In the genomic region with DNA sequence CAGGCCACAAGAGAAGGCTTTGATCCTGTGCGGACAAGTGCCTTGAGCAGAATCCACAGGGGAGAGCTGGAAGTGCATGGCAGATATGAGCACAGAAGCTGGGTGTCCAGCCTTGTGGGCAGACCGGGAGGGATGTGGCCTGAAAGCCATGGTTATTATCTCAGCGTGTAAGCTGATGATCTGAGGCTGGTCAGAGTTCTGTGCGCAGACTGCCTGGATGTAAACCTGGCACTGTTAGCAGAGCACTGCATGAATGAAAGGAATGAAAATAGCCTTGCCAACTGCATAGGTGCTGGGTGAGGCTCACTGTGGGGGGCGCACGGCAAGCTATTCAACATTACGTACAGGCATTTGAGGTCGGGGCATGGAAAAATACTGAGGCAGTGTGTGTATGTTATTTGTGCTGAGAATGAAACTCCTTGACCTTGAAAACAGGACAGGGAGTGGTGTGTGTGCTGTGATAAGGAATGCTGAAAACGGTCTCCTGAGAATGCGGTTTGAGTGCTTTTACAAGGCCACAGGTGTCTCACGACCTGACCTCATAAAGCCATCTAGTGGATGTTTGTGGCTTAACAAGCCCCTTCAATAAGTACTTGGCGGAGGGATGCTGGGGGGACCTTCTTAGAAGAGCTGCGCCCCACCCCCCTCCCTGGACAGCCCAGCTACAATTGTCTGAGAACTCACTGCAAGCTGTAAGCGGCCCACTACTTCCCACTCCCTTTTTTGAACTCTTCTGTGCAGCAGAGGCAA, we compare ENCODE assay signal across 9 cellular contexts. TPM values are rescaled to one million over a fixed set of nuclear protein-coding genes. Genes with fewer than 3 reads are reported as not detected.
DNase-seq lines count a peak whose midpoint lies in the region; ATAC-seq and TF ChIP-seq lines count a peak whose summit lies in the region.
"Had no signal": no experiment of that assay in that cellular context is flagged by ENCODE, and none has a peak within 500 bp of the region (broad histone marks: within the 10 kb centered on the region; RNA-seq: fewer than 3 reads in every experiment).

No MANE protein-coding gene starts in this region.

- no peaks in the 10 kb centered on the region for H3K27me3 ChIP-seq in PC-3 (ENCODE audit: low read length)
- H3K27me3 ChIP-seq in parathyroid adenoma (ENCODE audit: control insufficient read depth, insufficient read depth, low read length): no peaks in the 10 kb centered on the region

- H2AFZ ChIP-seq in PC-3 (ENCODE audit: low read length): no peak overlapping the region
- H2AFZ ChIP-seq in parathyroid adenoma: no peak overlapping the region

- POLR2A ChIA-PET in PC-3 (lab: Charles Lee; ENCODE audit: unreplicated experiment): no interaction called here

- H3K9me3 ChIP-seq in PC-3 (ENCODE audit: low read length) (no peaks in the 10 kb centered on the region), parathyroid adenoma (ENCODE audit: control insufficient read depth, low read length) (no peaks in the 10 kb centered on the region)

- no peak overlapping the region for H3K9ac ChIP-seq in PC-3 (ENCODE audit: low read length)
- no peak overlapping the region for H3K9ac ChIP-seq in parathyroid adenoma

- no peak overlapping the region for H3K27ac ChIP-seq in PC-3 (ENCODE audit: low read length)
- H3K27ac ChIP-seq in parathyroid adenoma: no peak overlapping the region

- H3K4me3 ChIP-seq in PC-3 (ENCODE audit: low read length): no peak overlapping the region
- H3K4me3 ChIP-seq in parathyroid adenoma (ENCODE audit: low read depth, low read length): no peak overlapping the region

- H3K9me2 ChIP-seq in PC-3 (replicated peaks; ENCODE audit: low read length): no peaks in the 10 kb centered on the region

- TF ChIP-seq CTCF in PC-3 (conservative IDR thresholded peaks at IDR 0.05; ENCODE audit: low read depth, low read length) (peak; percentile 52), parathyroid adenoma (IDR thresholded peaks at IDR 0.05) (peak; percentile 44)

- intact Hi-C loops in PC-3 (cut with micrococcal nuclease): loop anchor here (1.0 kb wide), 1 partner anchor 133 kb away; no protein-coding TSS in a partner anchor

- H3K4me2 ChIP-seq in PC-3 (ENCODE audit: low read length) (no peak overlapping the region), parathyroid adenoma (ENCODE audit: low read length) (no peak overlapping the region)

- CTCF ChIA-PET in PC-3 (lab: Charles Lee): interaction anchor here (0.6 to 1.9 kb wide), 2 partner anchors 29 to 132 kb away, joined by 3 to 7 read pairs; no protein-coding TSS in a partner anchor

- H4K20me1 ChIP-seq in PC-3 (ENCODE audit: low read length): no peaks in the 10 kb centered on the region

- no peak for TF ChIP-seq POLR2A in GM18505 (IDR thresholded peaks at IDR 0.05; ENCODE audit: borderline replicate concordance, extremely low read depth, insufficient read depth, insufficient read length)

- peak; percentile 52 for DNase-seq in PC-3
- peak; percentile 19 for DNase-seq in fibroblast of peridontal ligament (ENCODE audit: extremely low read depth)
- no peak for DNase-seq in pons (ENCODE audit: low spot score)
- DNase-seq: activated B cell treated with CpG ODN at 0.5 μM for 24 hours had no signal

- H3F3A ChIP-seq in PC-3 (ENCODE audit: low read length, unreplicated experiment): no peaks in the 10 kb centered on the region

- no TSS peak for BruUV-seq in PC-3 (replicated peaks; lab: Mats Ljungman, UMichigan)

- H3K79me2 ChIP-seq in PC-3 (ENCODE audit: low read length) (no peaks in the 10 kb centered on the region), parathyroid adenoma (no peaks in the 10 kb centered on the region)

- ATAC-seq in GM21786 (IDR thresholded peaks at IDR 0.05; ENCODE audit: unreplicated experiment) (peak; percentile 48), PC-3 (peak; percentile 62), GM18505 (IDR thresholded peaks at IDR 0.05; ENCODE audit: unreplicated experiment) (no peak), HG02588 (IDR thresholded peaks at IDR 0.05; ENCODE audit: unreplicated experiment) (no peak), GM19324 (IDR thresholded peaks at IDR 0.05; ENCODE audit: low FRiP score, unreplicated experiment) (no peak)

- no peaks in the 10 kb centered on the region for H3K4me1 ChIP-seq in PC-3 (ENCODE audit: insufficient read depth, low read length)
- no peaks in the 10 kb centered on the region for H3K4me1 ChIP-seq in parathyroid adenoma

- no peaks in the 10 kb centered on the region for H3K36me3 ChIP-seq in PC-3 (ENCODE audit: low read depth, low read length)
- no peaks in the 10 kb centered on the region for H3K36me3 ChIP-seq in parathyroid adenoma (ENCODE audit: control insufficient read depth, insufficient read depth, low read length)

RNA-seq across cellular contexts. Expression of a gene that starts 18.7 kb away (rescaled TPM):
- total RNA-seq in PC-3 (2014; rRNA removed): 1.8 and 3.2 TPM in 2 replicates
- total RNA-seq: activated B cell treated with CpG ODN at 0.5 μM for 24 hours had no signal

RNA-seq across cellular contexts. Expression of a gene that starts 21.8 kb away (rescaled TPM):
- 0.66 TPM in 1 of 2 replicates, not detected in the other for total RNA-seq in PC-3 (2014; rRNA removed)
- total RNA-seq: activated B cell treated with CpG ODN at 0.5 μM for 24 hours had no signal

Comparison
In these comparisons a context has a peak if more than half of its experiments do, and no peak if none do; other contexts are left out.
1. ATAC-seq: peak in GM21786 (single experiment) and PC-3 (single experiment); none in GM18505 (single experiment), HG02588 (single experiment) and GM19324 (single experiment).